Comparison of ENCODE assay signal across 16 cellular contexts in genomic region chr19:11414544-11414943, GRCh38. TPM values are rescaled to one million over a fixed set of nuclear protein-coding genes. Genes with fewer than 3 reads are reported as not detected.
DNase-seq lines count a peak whose midpoint lies in the region; ATAC-seq and TF ChIP-seq lines count a peak whose summit lies in the region.
"Had no signal": no experiment of that assay in that cellular context is flagged by ENCODE, and none has a peak within 500 bp of the region (broad histone marks: within the 10 kb centered on the region; RNA-seq: fewer than 3 reads in every experiment).

No MANE protein-coding gene starts in this region.

- no peaks in the 10 kb centered on the region for H4K20me1 ChIP-seq in osteoblast (ENCODE audit: insufficient read depth, low read length)

- peaks cover 4% of the 10 kb centered on the region for H3K4me1 ChIP-seq in osteoblast (ENCODE audit: insufficient read depth, low read length)

- H3K4me3 ChIP-seq in osteoblast (ENCODE audit: insufficient read depth, low read length) = no peak overlapping the region

- H3K36me3 ChIP-seq in osteoblast (ENCODE audit: insufficient read depth, low read length) = no peaks in the 10 kb centered on the region

- no peak overlapping the region for H2AFZ ChIP-seq in osteoblast (ENCODE audit: low read length)

- H3K79me2 ChIP-seq in osteoblast (ENCODE audit: insufficient read depth, low read length) = no peaks in the 10 kb centered on the region

- DNase-seq in left ventricle myocardium superior (peak; percentile 2), Right ventricle myocardium superior (no peak), NCI-H2081 (lab: John Stamatoyannopoulos, UW) (peak; percentile 9 to 54), NCI-H82 (lab: John Stamatoyannopoulos, UW) (peak; percentile 98), osteoblast (ENCODE audit: insufficient read length, low spot score, missing footprints) (peak; percentile 17), NCI-H1048 (lab: John Stamatoyannopoulos, UW) (no peak)
- no peak for DNase-seq in activated T-cell treated with anti-CD3 and anti-CD28 coated beads, Interleukin-2, amount 50 U/mL, for 1 hour
- DNase-seq: AML-193; CD4-positive, CD25-positive, alpha-beta regulatory T cell; NCI-H1694 treated with DMSO at 0.1 percent for 48 hours; NCI-H446 treated with DMSO at 0.1 percent for 48 hours; NK-92 treated with Interleukin-12 subunit alpha and Interleukin-12 subunit beta, amount 100 ng/mL, for 24 hours; PC-3; T-cell had no signal

- ATAC-seq in left ventricle myocardium superior = no peak
- no peak for ATAC-seq in Right ventricle myocardium superior (ENCODE audit: poor library complexity)
- ATAC-seq in HG03354 (IDR thresholded peaks at IDR 0.05; ENCODE audit: poor library complexity, severe bottlenecking, unreplicated experiment) = no peak
- ATAC-seq: PC-3, T-cell had no signal

- H3K27ac ChIP-seq in osteoblast (ENCODE audit: low read depth, low read length) = no peak overlapping the region
- H3K27ac ChIP-seq: HL-60 had no signal

- no peak for TF ChIP-seq CTCF in osteoblast (IDR thresholded peaks at IDR 0.05; ENCODE audit: extremely low read depth, low read depth, low read length)

- H3K9me3 ChIP-seq in osteoblast (ENCODE audit: low read depth, low read length) = no peaks in the 10 kb centered on the region

- intact Hi-C loops in left ventricle myocardium superior (cut with micrococcal nuclease) (no loop called here), Right ventricle myocardium superior (cut with DNase I) (no loop called here)

- H3K4me2 ChIP-seq in osteoblast (ENCODE audit: insufficient read depth, low read length) = no peak overlapping the region

- no peaks in the 10 kb centered on the region for H3K27me3 ChIP-seq in osteoblast (ENCODE audit: insufficient read depth, low read length)

RNA-seq across cellular contexts. Expression of gene RGL3, which starts 4.6 kb away (rescaled TPM):
- total RNA-seq in left ventricle myocardium superior = 6.4 TPM
- 8.6 TPM for total RNA-seq in Right ventricle myocardium superior
- total RNA-seq in osteoblast = 0.29 and 0.36 TPM in 2 replicates
- total RNA-seq: CD4-positive, CD25-positive, alpha-beta regulatory T cell had no signal

RNA-seq across cellular contexts. Expression of gene ODAD3, which starts 20.4 kb away (rescaled TPM):
- total RNA-seq in left ventricle myocardium superior (0.42 TPM), Right ventricle myocardium superior (0.65 TPM), osteoblast (under 0.01 TPM in 2 replicates)
- total RNA-seq: CD4-positive, CD25-positive, alpha-beta regulatory T cell had no signal

RNA-seq across cellular contexts. Expression of gene PRKCSH, which starts 20.9 kb away (rescaled TPM):
- 139 TPM for total RNA-seq in left ventricle myocardium superior
- 105 TPM for total RNA-seq in Right ventricle myocardium superior
- 117 and 119 TPM in 2 replicates for total RNA-seq in osteoblast

RNA-seq across cellular contexts. Expression of gene EPOR, which starts 30.4 kb away (rescaled TPM):
- total RNA-seq in left ventricle myocardium superior (7.6 TPM), Right ventricle myocardium superior (9.2 TPM), osteoblast (1.8 and 2.5 TPM in 2 replicates)

RNA-seq across cellular contexts. Expression of gene SWSAP1, which starts 40.1 kb away (rescaled TPM):
- total RNA-seq in left ventricle myocardium superior (2.0 TPM), Right ventricle myocardium superior (1.2 TPM), osteoblast (0.72 and 0.88 TPM in 2 replicates)

Comparison
In these comparisons a context has a peak if more than half of its experiments do, and no peak if none do; other contexts are left out.
1. DNase-seq: peak in left ventricle myocardium superior (single experiment), NCI-H2081 (2 of 2), NCI-H82 (single experiment) and osteoblast (single experiment); none in Right ventricle myocardium superior (single experiment), NCI-H1048 (single experiment) and activated T-cell treated with anti-CD3 and anti-CD28 coated beads, Interleukin-2, amount 50 U/mL, for 1 hour (single experiment).